8 cellular contexts compared by ENCODE assay signal in the genomic region with DNA sequence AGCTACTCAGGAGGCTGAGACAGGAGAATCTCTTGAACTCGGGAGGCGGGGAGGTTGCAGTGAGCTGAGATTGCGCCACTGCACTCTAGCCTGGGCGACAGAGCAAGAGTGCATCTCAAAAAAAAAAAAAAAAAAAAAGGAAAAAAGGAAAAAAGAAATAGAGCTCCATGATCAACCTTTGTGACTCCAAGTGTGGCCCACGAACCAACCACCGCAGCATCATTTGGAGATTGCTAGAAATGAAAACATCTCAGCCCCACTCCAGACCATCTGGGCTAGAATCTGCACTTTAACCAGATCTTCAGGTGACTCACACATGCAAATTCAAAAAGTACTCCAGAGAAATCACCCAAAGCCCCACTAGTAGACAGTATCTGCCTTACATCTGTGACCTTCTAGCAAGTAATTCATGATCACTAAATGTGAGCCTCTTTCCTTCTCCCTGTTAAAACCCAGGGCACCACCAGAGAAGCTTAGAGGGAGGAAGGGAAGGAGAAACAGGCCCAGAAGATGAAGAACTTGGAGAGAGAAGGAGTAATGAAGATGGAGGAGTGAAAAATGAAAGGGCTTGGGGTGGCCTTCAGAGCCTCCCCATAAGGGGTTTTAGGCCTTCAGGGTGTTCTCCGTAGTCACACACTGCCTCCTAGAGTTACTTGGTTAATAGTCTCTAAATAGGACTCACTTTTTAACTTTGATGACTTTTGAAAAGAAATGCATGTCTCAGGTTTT.
A peak's percentile ranks its signal among the peaks of the same experiment; 100 is the strongest.
DNase-seq lines count a peak whose midpoint lies in the region; ATAC-seq and TF ChIP-seq lines count a peak whose summit lies in the region.

No MANE protein-coding gene starts in this region.

- H3K36me3 ChIP-seq in CD8-positive, alpha-beta memory T cell (ENCODE audit: insufficient read depth, low read length): no peaks in the 10 kb centered on the region
- no peaks in the 10 kb centered on the region for H3K36me3 ChIP-seq in brain microvascular endothelial cell (replicated peaks)
- no peaks in the 10 kb centered on the region for H3K36me3 ChIP-seq in vagina

- no peak for TF ChIP-seq POLR2A in vagina (IDR thresholded peaks at IDR 0.05)

- H3K4me1 ChIP-seq in CD8-positive, alpha-beta memory T cell (ENCODE audit: insufficient read depth, low read length): peaks cover 5% of the 10 kb centered on the region
- H3K4me1 ChIP-seq in vagina: no peaks in the 10 kb centered on the region

- in situ Hi-C loops in brain microvascular endothelial cell (cut with HindIII; ENCODE audit: low pct_ligation_motif_present, low sequenced_read_pairs): no loop called here

- POLR2A ChIA-PET in CD8-positive, alpha-beta memory T cell (lab: Charles Lee): interaction anchor here (0.7 to 1.1 kb wide), 2 partner anchors 74 to 129 kb away, joined by 3 to 10 read pairs; no protein-coding TSS in a partner anchor

- H3K27me3 Mint-ChIP-seq in CD8-positive, alpha-beta memory T cell: no peaks in the 10 kb centered on the region
- H3K27me3 Mint-ChIP-seq in memory B cell: peaks cover under 1% of the 10 kb centered on the region

- no peaks in the 10 kb centered on the region for H3K9me3 ChIP-seq in CD8-positive, alpha-beta memory T cell (ENCODE audit: low read length)
- H3K9me3 ChIP-seq in vagina: no peaks in the 10 kb centered on the region

- H3K36me3 Mint-ChIP-seq in CD8-positive, alpha-beta memory T cell: no peaks in the 10 kb centered on the region
- H3K36me3 Mint-ChIP-seq in memory B cell: no peaks in the 10 kb centered on the region

- H3K4me1 Mint-ChIP-seq in CD8-positive, alpha-beta memory T cell: peaks cover 4 to 8% (median 5%) of the 10 kb centered on the region in 3 donors
- peaks cover 5% of the 10 kb centered on the region for H3K4me1 Mint-ChIP-seq in memory B cell

- DNase-seq in CD8-positive, alpha-beta memory T cell: peak; percentile 5 to 69 (median 58)
- DNase-seq in RPMI8226 (peak; percentile 53), brain microvascular endothelial cell (no peak), memory B cell (ENCODE audit: low spot score in 2 of 2) (peak; percentile 36 to 49), HK-2 (ENCODE audit: unreplicated experiment) (no peak), vagina (ENCODE audit: extremely low spot score in 2 of 2) (no peak)

- TF ChIP-seq CTCF in brain microvascular endothelial cell (IDR thresholded peaks at IDR 0.05; ENCODE audit: low read depth, low read length, missing control alignments): peak; percentile 43
- no peak for TF ChIP-seq CTCF in vagina (IDR thresholded peaks at IDR 0.05)

- H3K27ac Mint-ChIP-seq in CD8-positive, alpha-beta memory T cell: peak overlapping the region; percentile 6 to 87 (median 64)
- peak overlapping the region; percentile 62 for H3K27ac Mint-ChIP-seq in memory B cell

- ATAC-seq in GM21529 (IDR thresholded peaks at IDR 0.05; ENCODE audit: unreplicated experiment): peak; percentile 55
- peak; percentile 94 for ATAC-seq in memory B cell (ENCODE audit: low read depth)
- no peak for ATAC-seq in HG02970 (IDR thresholded peaks at IDR 0.05; ENCODE audit: low FRiP score, unreplicated experiment)

- no peaks in the 10 kb centered on the region for H3K9me3 Mint-ChIP-seq in CD8-positive, alpha-beta memory T cell
- H3K9me3 Mint-ChIP-seq in memory B cell: no peaks in the 10 kb centered on the region

- CTCF ChIA-PET in CD8-positive, alpha-beta memory T cell (lab: Charles Lee): interaction anchor here (0.6 to 3.6 kb wide), 19 partner anchors 9 to 253 kb away, joined by 3 to 13 read pairs (median 3); partner anchors contain the start of gene KDM7A

- intact Hi-C loops in vagina (cut with DNase I): no loop called here

- no peak overlapping the region for H3K4me3 ChIP-seq in CD8-positive, alpha-beta memory T cell (ENCODE audit: low read length)
- H3K4me3 ChIP-seq in brain microvascular endothelial cell (ENCODE audit: low read depth, low read length) (no peak overlapping the region), vagina (no peak overlapping the region)

- no peak overlapping the region for H3K4me3 Mint-ChIP-seq in CD8-positive, alpha-beta memory T cell
- no peak overlapping the region for H3K4me3 Mint-ChIP-seq in memory B cell

- no peak overlapping the region for H3K27ac ChIP-seq in CD8-positive, alpha-beta memory T cell (ENCODE audit: low read depth, low read length)
- H3K27ac ChIP-seq in brain microvascular endothelial cell: no peak overlapping the region
- H3K27ac ChIP-seq in vagina: no peak overlapping the region

- H3K27me3 ChIP-seq in CD8-positive, alpha-beta memory T cell (ENCODE audit: insufficient read depth, low read length, poor library complexity, severe bottlenecking): no peaks in the 10 kb centered on the region
- H3K27me3 ChIP-seq in brain microvascular endothelial cell (replicated peaks) (peaks cover 2% of the 10 kb centered on the region), vagina (no peaks in the 10 kb centered on the region)

Comparison
In these comparisons a context has a peak if more than half of its experiments do, and no peak if none do; other contexts are left out.
1. DNase-seq: peak in CD8-positive, alpha-beta memory T cell (5 of 5), RPMI8226 (single experiment) and memory B cell (2 of 2); none in brain microvascular endothelial cell (single experiment), HK-2 (single experiment) and vagina (0 of 2).